ENCODE assay signal across 11 cellular contexts in genomic region chr9:137198748-137199276, GRCh38. TPM values are rescaled to one million over a fixed set of nuclear protein-coding genes. Genes with fewer than 3 reads are reported as not detected.
DNase-seq lines count a peak whose midpoint lies in the region; ATAC-seq and TF ChIP-seq lines count a peak whose summit lies in the region.
"Had no signal": no experiment of that assay in that cellular context is flagged by ENCODE, and none has a peak within 500 bp of the region (broad histone marks: within the 10 kb centered on the region; RNA-seq: fewer than 3 reads in every experiment).

No MANE protein-coding gene starts in this region.

- H3K36me3 Mint-ChIP-seq in central memory CD8-positive, alpha-beta T cell (ENCODE audit: insufficient read depth) = peaks cover 5% of the 10 kb centered on the region

- H3K4me1 ChIP-seq in HEK293 (ENCODE audit: control insufficient read depth, insufficient read depth, low read length) (peaks cover 5% of the 10 kb centered on the region; the same call in 1 of the 2 replicates), mucosa of descending colon (ENCODE audit: low read depth) (peaks cover 65% of the 10 kb centered on the region)

- H3K4me3 ChIP-seq in AG04450 (ENCODE audit: low read depth, low read length) = peak overlapping the region; percentile 56
- H3K4me3 ChIP-seq in HEK293 (ENCODE audit: low read depth, low read length) = no peak overlapping the region; the same call in 1 of the 2 replicates
- H3K4me3 ChIP-seq in mucosa of descending colon = peak overlapping the region; percentile 56

- H3K9me3 Mint-ChIP-seq in central memory CD8-positive, alpha-beta T cell = no peaks in the 10 kb centered on the region

- no peaks in the 10 kb centered on the region for H3K27me3 ChIP-seq in AG04450 (ENCODE audit: control insufficient read depth, insufficient read depth, low read length)

- no peak for ATAC-seq in central memory CD8-positive, alpha-beta T cell (replicated peaks; ENCODE audit: extremely low read depth, poor library complexity, severe bottlenecking)
- no peak for ATAC-seq in mucosa of descending colon

- no peaks in the 10 kb centered on the region for H3K27me3 Mint-ChIP-seq in central memory CD8-positive, alpha-beta T cell

- peaks cover 0 to under 1% of the 10 kb centered on the region in 2 experiments; a peak in 1 of 3 replicates for H3K36me3 ChIP-seq in HEK293 (ENCODE audit: control insufficient read depth in 2 of 2, insufficient read depth in 1 of 2, low read length in 2 of 2)
- peaks cover 3% of the 10 kb centered on the region for H3K36me3 ChIP-seq in mucosa of descending colon (ENCODE audit: low read depth)

- TF ChIP-seq CTCF in AG04450 (IDR thresholded peaks at IDR 0.05; ENCODE audit: low read depth, low read length) (no peak), HEK293 (tag by site-specific recombination; IDR thresholded peaks at IDR 0.05) (no peak), mucosa of descending colon (IDR thresholded peaks at IDR 0.05) (no peak)

- H3K4me3 Mint-ChIP-seq in central memory CD8-positive, alpha-beta T cell = peak overlapping the region; percentile 78

- intact Hi-C loops in mucosa of descending colon (cut with DNase I, micrococcal nuclease) = no loop called here

- no peak overlapping the region for H3K27ac ChIP-seq in AG04450 (ENCODE audit: low read depth, low read length)
- H3K27ac ChIP-seq in HEK293 (ENCODE audit: extremely low read depth, low read depth, low read length) = no peak overlapping the region

- CTCF ChIA-PET in AG04450 (lab: Charles Lee) = interaction anchor here (0.8 to 1.3 kb wide), 2 partner anchors 10 to 38 kb away, joined by 4 to 5 read pairs; no protein-coding TSS in a partner anchor
- CTCF ChIA-PET in HEK293 (lab: Yijun Ruan, JAX) = interaction anchor here (0.5 to 3.3 kb wide), 7 partner anchors 10 to 440 kb away, joined by 3 to 22 read pairs (median 3); partner anchors contain the start of genes ANAPC2 and SSNA1

- no peak overlapping the region for H3K27ac Mint-ChIP-seq in central memory CD8-positive, alpha-beta T cell (ENCODE audit: low read depth)

- peaks cover 11% of the 10 kb centered on the region for H3K4me1 Mint-ChIP-seq in central memory CD8-positive, alpha-beta T cell

- POLR2A ChIA-PET in AG04450 (lab: Yijun Ruan, JAX) = interaction anchor here (0.6 to 2.4 kb wide), 4 partner anchors 10 to 68 kb away, joined by 3 to 13 read pairs (median 6); partner anchors contain the start of gene TUBB4B
- POLR2A ChIA-PET in HEK293 (lab: Yijun Ruan, JAX) = interaction anchor here (0.6 to 3.4 kb wide), 7 partner anchors 9 to 69 kb away, joined by 3 to 34 read pairs (median 5); partner anchors contain the start of genes ANAPC2, LRRC26, SSNA1 and TUBB4B

- H3K9me3 ChIP-seq in AG04450 (ENCODE audit: control insufficient read depth, insufficient read depth, low read length) (no peaks in the 10 kb centered on the region; the same call in 1 of the 2 replicates), HEK293 (ENCODE audit: control insufficient read depth, insufficient read depth, low read depth, low read length) (no peaks in the 10 kb centered on the region), mucosa of descending colon (no peaks in the 10 kb centered on the region)

- DNase-seq in AG04450 (ENCODE audit: low read depth, low spot score) (no peak), mucosa of descending colon (peak in 1 of 3 donors; percentile 63), DMS114 treated with DMSO at 0.1 percent for 48 hours (lab: John Stamatoyannopoulos, UW; ENCODE audit: unreplicated experiment) (no peak), NCI-H1105 (lab: John Stamatoyannopoulos, UW) (no peak), NCI-H1092 (lab: John Stamatoyannopoulos, UW) (no peak), NOMO-1 treated with DMSO at 0.1 percent for 48 hours (lab: John Stamatoyannopoulos, UW; ENCODE audit: unreplicated experiment) (no peak)
- no peak for DNase-seq in central memory CD8-positive, alpha-beta T cell (ENCODE audit: low spot score in 2 of 2)
- DNase-seq: activated effector memory CD4-positive, alpha-beta T cell treated with Interleukin-2 at 50 U/mL for 16 hours; SHP77 treated with DMSO at 0.1 percent for 48 hours; stimulated activated CD4-positive, alpha-beta T cell treated with anti-CD3 and anti-CD28 coated beads, Interleukin-15, amount 100 ng/mL, for 24 hours had no signal

TF ChIP-seq in HEK293, 187 proteins besides CTCF, POLR2A, EP300 and RAD21 (continues in another document):
- TF ChIP-seq, protein P1, sequence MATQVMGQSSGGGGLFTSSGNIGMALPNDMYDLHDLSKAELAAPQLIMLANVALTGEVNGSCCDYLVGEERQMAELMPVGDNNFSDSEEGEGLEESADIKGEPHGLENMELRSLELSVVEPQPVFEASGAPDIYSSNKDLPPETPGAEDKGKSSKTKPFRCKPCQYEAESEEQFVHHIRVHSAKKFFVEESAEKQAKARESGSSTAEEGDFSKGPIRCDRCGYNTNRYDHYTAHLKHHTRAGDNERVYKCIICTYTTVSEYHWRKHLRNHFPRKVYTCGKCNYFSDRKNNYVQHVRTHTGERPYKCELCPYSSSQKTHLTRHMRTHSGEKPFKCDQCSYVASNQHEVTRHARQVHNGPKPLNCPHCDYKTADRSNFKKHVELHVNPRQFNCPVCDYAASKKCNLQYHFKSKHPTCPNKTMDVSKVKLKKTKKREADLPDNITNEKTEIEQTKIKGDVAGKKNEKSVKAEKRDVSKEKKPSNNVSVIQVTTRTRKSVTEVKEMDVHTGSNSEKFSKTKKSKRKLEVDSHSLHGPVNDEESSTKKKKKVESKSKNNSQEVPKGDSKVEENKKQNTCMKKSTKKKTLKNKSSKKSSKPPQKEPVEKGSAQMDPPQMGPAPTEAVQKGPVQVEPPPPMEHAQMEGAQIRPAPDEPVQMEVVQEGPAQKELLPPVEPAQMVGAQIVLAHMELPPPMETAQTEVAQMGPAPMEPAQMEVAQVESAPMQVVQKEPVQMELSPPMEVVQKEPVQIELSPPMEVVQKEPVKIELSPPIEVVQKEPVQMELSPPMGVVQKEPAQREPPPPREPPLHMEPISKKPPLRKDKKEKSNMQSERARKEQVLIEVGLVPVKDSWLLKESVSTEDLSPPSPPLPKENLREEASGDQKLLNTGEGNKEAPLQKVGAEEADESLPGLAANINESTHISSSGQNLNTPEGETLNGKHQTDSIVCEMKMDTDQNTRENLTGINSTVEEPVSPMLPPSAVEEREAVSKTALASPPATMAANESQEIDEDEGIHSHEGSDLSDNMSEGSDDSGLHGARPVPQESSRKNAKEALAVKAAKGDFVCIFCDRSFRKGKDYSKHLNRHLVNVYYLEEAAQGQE (tag by site-specific recombination; IDR thresholded peaks at IDR 0.05) = peak; percentile 85
- no peak for TF ChIP-seq TRIM28 (IDR thresholded peaks at IDR 0.05; ENCODE audit: borderline replicate concordance, low read length)
- no peak; the same call in 1 of the 2 replicates for TF ChIP-seq SP2 (tag by site-specific recombination; IDR thresholded peaks at IDR 0.05)
- 0 out of 2 replicates have a peak, but pooled peaks have one; percentile 15 for TF ChIP-seq ZFP69B (tag by site-specific recombination; IDR thresholded peaks at IDR 0.05)
- no peak for TF ChIP-seq ZNF837 (tag by site-specific recombination; IDR thresholded peaks at IDR 0.05)
- TF ChIP-seq ZNF335 (tag by site-specific recombination; conservative IDR thresholded peaks at IDR 0.05) = peak; percentile 20; the same call in 1 of the 2 replicates
- TF ChIP-seq ZNF501 (tag by site-specific recombination; IDR thresholded peaks at IDR 0.05) = no peak
- TF ChIP-seq GLIS2 (tag by site-specific recombination; IDR thresholded peaks at IDR 0.05) = peak; percentile 47; the same call in 1 of the 2 replicates
- TF ChIP-seq SCRT2 (tag by site-specific recombination; IDR thresholded peaks at IDR 0.05) = no peak
- TF ChIP-seq ZNF670 (tag by site-specific recombination; IDR thresholded peaks at IDR 0.05; ENCODE audit: low read depth) = no peak
- TF ChIP-seq WT1 (tag by site-specific recombination; IDR thresholded peaks at IDR 0.05) = no peak
- TF ChIP-seq ZNF48 (tag by site-specific recombination; IDR thresholded peaks at IDR 0.05) = no peak
- 0 out of 2 replicates have a peak, but pooled peaks have one; percentile 27 for TF ChIP-seq ZBTB20 (tag by site-specific recombination; IDR thresholded peaks at IDR 0.05)
- TF ChIP-seq GLIS1 (tag by site-specific recombination; IDR thresholded peaks at IDR 0.05) = peak; percentile 96
- TF ChIP-seq, protein P2, sequence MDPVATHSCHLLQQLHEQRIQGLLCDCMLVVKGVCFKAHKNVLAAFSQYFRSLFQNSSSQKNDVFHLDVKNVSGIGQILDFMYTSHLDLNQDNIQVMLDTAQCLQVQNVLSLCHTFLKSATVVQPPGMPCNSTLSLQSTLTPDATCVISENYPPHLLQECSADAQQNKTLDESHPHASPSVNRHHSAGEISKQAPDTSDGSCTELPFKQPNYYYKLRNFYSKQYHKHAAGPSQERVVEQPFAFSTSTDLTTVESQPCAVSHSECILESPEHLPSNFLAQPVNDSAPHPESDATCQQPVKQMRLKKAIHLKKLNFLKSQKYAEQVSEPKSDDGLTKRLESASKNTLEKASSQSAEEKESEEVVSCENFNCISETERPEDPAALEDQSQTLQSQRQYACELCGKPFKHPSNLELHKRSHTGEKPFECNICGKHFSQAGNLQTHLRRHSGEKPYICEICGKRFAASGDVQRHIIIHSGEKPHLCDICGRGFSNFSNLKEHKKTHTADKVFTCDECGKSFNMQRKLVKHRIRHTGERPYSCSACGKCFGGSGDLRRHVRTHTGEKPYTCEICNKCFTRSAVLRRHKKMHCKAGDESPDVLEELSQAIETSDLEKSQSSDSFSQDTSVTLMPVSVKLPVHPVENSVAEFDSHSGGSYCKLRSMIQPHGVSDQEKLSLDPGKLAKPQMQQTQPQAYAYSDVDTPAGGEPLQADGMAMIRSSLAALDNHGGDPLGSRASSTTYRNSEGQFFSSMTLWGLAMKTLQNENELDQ (tag by site-specific recombination; IDR thresholded peaks at IDR 0.05; ENCODE audit: low read depth) = no peak

RNA-seq across cellular contexts. Expression of gene TPRN, which starts 1.7 kb away (rescaled TPM):
- 2.8 and 3.8 TPM in 2 replicates for polyA plus RNA-seq in AG04450 (2011; rRNA removed)
- 2.5 and 3.0 TPM in 2 replicates for polyA minus RNA-seq in AG04450 (2011; rRNA and poly(A)+ RNA removed)
- 100 to 1,000 TPM in 2 of 3 donors, 10 to 100 TPM in 1; 73.8 to 170 (median 122) TPM for total RNA-seq in mucosa of descending colon

RNA-seq across cellular contexts. Expression of gene TMEM203, which starts 6.6 kb away (rescaled TPM):
- polyA plus RNA-seq in AG04450 (2011; rRNA removed) = 44.2 and 50.2 TPM in 2 replicates
- 17.5 and 18.4 TPM in 2 replicates for polyA minus RNA-seq in AG04450 (2011; rRNA and poly(A)+ RNA removed)
- 10 to 100 TPM; 30.6 to 40.4 (median 40.0) TPM for total RNA-seq in mucosa of descending colon

RNA-seq across cellular contexts. Expression of gene NDOR1, which starts 6.7 kb away (rescaled TPM):
- 2.8 and 3.8 TPM in 2 replicates for polyA plus RNA-seq in AG04450 (2011; rRNA removed)
- polyA minus RNA-seq in AG04450 (2011; rRNA and poly(A)+ RNA removed) = 2.4 and 2.6 TPM in 2 replicates
- 10 to 100 TPM; 15.9 to 19.7 (median 19.0) TPM for total RNA-seq in mucosa of descending colon

RNA-seq across cellular contexts. Expression of gene SSNA1, which starts 10.3 kb away (rescaled TPM):
- 35.0 and 46.9 TPM in 2 replicates for polyA plus RNA-seq in AG04450 (2011; rRNA removed)
- 8.6 and 13.1 TPM in 2 replicates for polyA minus RNA-seq in AG04450 (2011; rRNA and poly(A)+ RNA removed)
- total RNA-seq in mucosa of descending colon = 10 to 100 TPM; 56.7 to 71.1 (median 64.0) TPM

RNA-seq across cellular contexts. Expression of gene ANAPC2, which starts 10.5 kb away (rescaled TPM):
- 12.1 and 14.6 TPM in 2 replicates for polyA plus RNA-seq in AG04450 (2011; rRNA removed)
- 14.5 and 14.7 TPM in 2 replicates for polyA minus RNA-seq in AG04450 (2011; rRNA and poly(A)+ RNA removed)
- 10 to 100 TPM; 60.8 to 65.9 (median 61.7) TPM for total RNA-seq in mucosa of descending colon
